In genomic region chr3:3177861-3178497, GRCh38 we compare ENCODE assay signal across 1 cellular context.
TF ChIP-seq lines count a peak whose summit lies in the region.

No MANE protein-coding gene starts in this region.

TF ChIP-seq in HEK293, 187 proteins besides CTCF, POLR2A, EP300 and RAD21 (continued from another document):
- TF ChIP-seq ZNF292 (tag by site-specific recombination; IDR thresholded peaks at IDR 0.05; ENCODE audit: borderline replicate concordance, low read depth) (no peak), ELK4 (IDR thresholded peaks at IDR 0.05; ENCODE audit: borderline replicate concordance, low read depth, low read length) (no peak), ATF2 (tag by site-specific recombination; IDR thresholded peaks at IDR 0.05; ENCODE audit: low read depth) (no peak), ZNF335 (tag by site-specific recombination; conservative IDR thresholded peaks at IDR 0.05) (0 out of 2 replicates have a peak, but pooled peaks have one; percentile 36), HIC1 (tag by site-specific recombination; IDR thresholded peaks at IDR 0.05) (no peak), ZNF596 (tag by site-specific recombination; IDR thresholded peaks at IDR 0.05) (no peak), ZNF544 (tag by site-specific recombination; IDR thresholded peaks at IDR 0.05) (no peak), ZNF311 (tag by site-specific recombination; IDR thresholded peaks at IDR 0.05; ENCODE audit: borderline replicate concordance) (no peak), ZNF658 (tag by site-specific recombination; IDR thresholded peaks at IDR 0.05) (no peak), ZNF692 (tag by site-specific recombination; IDR thresholded peaks at IDR 0.05) (0 out of 2 replicates have a peak, but pooled peaks have one; percentile 13)
